In genomic region chr2:33223851-33224250, GRCh38 we compare ENCODE assay signal across 17 cellular contexts.
DNase-seq lines count a peak whose midpoint lies in the region; ATAC-seq and TF ChIP-seq lines count a peak whose summit lies in the region.
"Had no signal": no experiment of that assay in that cellular context is flagged by ENCODE, and none has a peak within 500 bp of the region (broad histone marks: within the 10 kb centered on the region; RNA-seq: fewer than 3 reads in every experiment).

No MANE protein-coding gene starts in this region.

- no peak overlapping the region for H3K4me3 ChIP-seq in SJCRH30
- no peak overlapping the region for H3K4me3 ChIP-seq in choroid plexus epithelial cell (ENCODE audit: low read depth, low read length)

- peak overlapping the region; percentile 12 for H3K27ac Mint-ChIP-seq in osteocyte (ENCODE audit: unreplicated experiment)
- no peak overlapping the region for H3K27ac Mint-ChIP-seq in activated T-cell treated with anti-CD3 and anti-CD28 coated beads, Interleukin-2, amount 50 U/mL, for 24 hours
- H3K27ac Mint-ChIP-seq: CD14-positive monocyte had no signal

- peaks cover 42% of the 10 kb centered on the region for H3K4me1 Mint-ChIP-seq in osteocyte (ENCODE audit: unreplicated experiment)
- H3K4me1 Mint-ChIP-seq in activated T-cell treated with anti-CD3 and anti-CD28 coated beads, Interleukin-2, amount 50 U/mL, for 24 hours (ENCODE audit: low read depth) = peaks cover 9% of the 10 kb centered on the region

- no peaks in the 10 kb centered on the region for H3K27me3 ChIP-seq in SJCRH30

- DNase-seq in EH (ENCODE audit: low read depth) (peak; percentile 46), SJCRH30 (peak; percentile 36 to 50), choroid plexus epithelial cell (ENCODE audit: low read depth) (peak; percentile 86), osteocyte (ENCODE audit: extremely low spot score, unreplicated experiment) (no peak), omental fat pad (ENCODE audit: low spot score) (no peak)
- no peak for DNase-seq in activated T-cell treated with anti-CD3 and anti-CD28 coated beads, Interleukin-2, amount 50 U/mL, for 24 hours
- no peak for DNase-seq in stimulated activated CD4-positive, alpha-beta T cell treated with anti-CD3 and anti-CD28 coated beads, Interleukin-4, amount 100 ng/mL, for 24 hours
- DNase-seq: ACHN, AML-193, COR-L47, H7, NCI-H1105 treated with DMSO at 0.1 percent for 48 hours, NCI-H1694 treated with DMSO at 0.1 percent for 48 hours, NCI-H446, NCI-H69, SIG-M5 had no signal

- peaks cover 8% of the 10 kb centered on the region; the same call in 1 of the 2 replicates for H3K4me1 ChIP-seq in SJCRH30

- H3K9me3 Mint-ChIP-seq in osteocyte (ENCODE audit: unreplicated experiment) = peaks cover 8% of the 10 kb centered on the region
- peaks cover 3% of the 10 kb centered on the region for H3K9me3 Mint-ChIP-seq in activated T-cell treated with anti-CD3 and anti-CD28 coated beads, Interleukin-2, amount 50 U/mL, for 24 hours

- TF ChIP-seq CTCF in choroid plexus epithelial cell (conservative IDR thresholded peaks at IDR 0.05; ENCODE audit: low read depth, low read length) (no peak), osteocyte (IDR thresholded peaks at IDR 0.05) (no peak), omental fat pad (IDR thresholded peaks at IDR 0.05) (no peak)

- H3K27me3 Mint-ChIP-seq in osteocyte (ENCODE audit: unreplicated experiment) = no peaks in the 10 kb centered on the region
- peaks cover 18% of the 10 kb centered on the region for H3K27me3 Mint-ChIP-seq in activated T-cell treated with anti-CD3 and anti-CD28 coated beads, Interleukin-2, amount 50 U/mL, for 24 hours

- H3K9me3 ChIP-seq in SJCRH30 (replicated peaks) = no peaks in the 10 kb centered on the region

- H3K36me3 ChIP-seq in SJCRH30 = no peaks in the 10 kb centered on the region; the same call in 1 of the 2 replicates

- no peak for ATAC-seq in omental fat pad (ENCODE audit: low FRiP score)

- H3K27ac ChIP-seq in SJCRH30 = no peak overlapping the region

- H3K36me3 Mint-ChIP-seq in osteocyte (ENCODE audit: unreplicated experiment) = peaks cover 20% of the 10 kb centered on the region
- H3K36me3 Mint-ChIP-seq in activated T-cell treated with anti-CD3 and anti-CD28 coated beads, Interleukin-2, amount 50 U/mL, for 24 hours (ENCODE audit: low read depth) = no peaks in the 10 kb centered on the region
- H3K36me3 Mint-ChIP-seq: CD14-positive monocyte had no signal

- H3K4me3 Mint-ChIP-seq in osteocyte (ENCODE audit: unreplicated experiment) = no peak overlapping the region
- H3K4me3 Mint-ChIP-seq in activated T-cell treated with anti-CD3 and anti-CD28 coated beads, Interleukin-2, amount 50 U/mL, for 24 hours = no peak overlapping the region
- H3K4me3 Mint-ChIP-seq: CD14-positive monocyte had no signal

Comparison
In these comparisons a context has a peak if more than half of its experiments do, and no peak if none do; other contexts are left out.
1. DNase-seq: peak in EH (single experiment), SJCRH30 (2 of 2) and choroid plexus epithelial cell (single experiment); none in osteocyte (single experiment), activated T-cell treated with anti-CD3 and anti-CD28 coated beads, Interleukin-2, amount 50 U/mL, for 24 hours (single experiment), omental fat pad (single experiment) and stimulated activated CD4-positive, alpha-beta T cell treated with anti-CD3 and anti-CD28 coated beads, Interleukin-4, amount 100 ng/mL, for 24 hours (single experiment).